ENCODE assay signal across 30 cellular contexts in the genomic region with DNA sequence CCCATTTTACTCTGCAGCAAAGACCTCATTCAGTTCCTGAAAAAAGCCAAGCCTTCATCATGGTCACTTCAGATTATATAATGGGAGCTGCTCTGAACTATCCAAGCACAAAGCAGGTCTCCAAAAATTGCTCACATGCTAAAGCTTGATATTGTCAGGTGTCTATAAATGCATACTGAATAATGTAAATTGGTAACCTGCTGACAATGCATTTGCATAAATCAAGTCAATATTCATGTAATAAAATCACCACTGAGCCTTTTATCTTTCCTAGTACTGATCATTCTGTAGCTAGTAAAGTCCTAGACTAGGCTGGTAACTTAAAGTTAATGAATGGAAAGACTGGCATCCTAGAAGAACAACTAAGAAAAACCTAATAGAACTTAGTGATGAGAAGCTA.
"Had no signal": no experiment of that assay in that cellular context is flagged by ENCODE, and none has a peak within 500 bp of the region (broad histone marks: within the 10 kb centered on the region; RNA-seq: fewer than 3 reads in every experiment).

No MANE protein-coding gene starts in this region.

- H3K9me3 ChIP-seq: ascending aorta had no signal

- H3K36me3 ChIP-seq: ascending aorta, cardiac muscle cell, WERI-Rb-1 had no signal

- H3K27ac ChIP-seq: ascending aorta, cardiac muscle cell, WERI-Rb-1 had no signal

- ATAC-seq: activated CD8-positive, alpha-beta memory T cell treated with anti-CD3 and anti-CD28 coated beads, Interleukin-2, amount 10 ng/mL, durations not matched to agents 7 days and 5 days; activated CD8-positive, alpha-beta T cell treated with anti-CD3 and anti-CD28 coated beads, Interleukin-2, amount 10 ng/mL, durations not matched to agents 7 days and 5 days; activated naive CD8-positive, alpha-beta T cell treated with anti-CD3 and anti-CD28 coated beads, Interleukin-2, amount 50 U/mL, for 24 hours; WTC11 had no signal

- H3K4me1 ChIP-seq: ascending aorta had no signal

- H3K4me3 ChIP-seq: ascending aorta, cardiac muscle cell had no signal

- DNase-seq: activated CD4-positive, alpha-beta memory T cell treated with anti-CD3 and anti-CD28 coated beads, Interleukin-2, amount 10 ng/mL, durations not matched to agents 7 days and 5 days; activated CD4-positive, alpha-beta T cell treated with anti-CD3 and anti-CD28 coated beads for 4 hours; activated CD4-positive, alpha-beta T cell treated with anti-CD3 and anti-CD28 coated beads, Interleukin-2, amount 10 ng/mL, durations not matched to agents 24 days and 14 days; activated CD4-positive, alpha-beta T cell treated with anti-CD3 and anti-CD28 coated beads, Interleukin-2, amount 50 U/mL, for 1 hour; activated CD4-positive, alpha-beta T cell treated with anti-CD3 and anti-CD28 coated beads, Interleukin-2, amount 50 U/mL, for 4 hours; activated CD4-positive, CD25-positive, alpha-beta regulatory T cell; activated CD4-positive, CD25-positive, alpha-beta regulatory T cell treated with anti-CD3 and anti-CD28 coated beads, Interleukin-2, amount 50 U/mL, for 72 hours; activated CD8-positive, alpha-beta memory T cell treated with anti-CD3 and anti-CD28 coated beads for 24 hours; activated CD8-positive, alpha-beta memory T cell treated with anti-CD3 and anti-CD28 coated beads, Interleukin-2, amount 10 ng/mL, durations not matched to agents 7 days and 5 days; activated CD8-positive, alpha-beta memory T cell treated with anti-CD3 and anti-CD28 coated beads, Interleukin-2, amount 50 U/mL, for 48 hours; activated CD8-positive, alpha-beta T cell treated with anti-CD3 and anti-CD28 coated beads, Interleukin-2, amount 10 ng/mL, durations not matched to agents 7 days and 5 days; activated effector memory CD4-positive, alpha-beta T cell treated with Interleukin-2 at 50 U/mL for 16 hours; activated gamma-delta T cell; activated naive CD4-positive, alpha-beta T cell treated with anti-CD3 and anti-CD28 coated beads, Interleukin-2, amount 10 ng/mL, durations not matched to agents 7 days and 5 days; activated naive CD4-positive, alpha-beta T cell treated with Interleukin-2 at 50 U/mL for 16 hours; activated naive CD8-positive, alpha-beta T cell treated with anti-CD3 and anti-CD28 coated beads, Interleukin-2, amount 10 ng/mL, durations not matched to agents 7 days and 5 days; activated naive CD8-positive, alpha-beta T cell treated with anti-CD3 and anti-CD28 coated beads, Interleukin-2, amount 50 U/mL, for 24 hours; activated T-cell treated with anti-CD3 and anti-CD28 coated beads, Interleukin-2, amount 50 U/mL, for 24 hours; activated T-cell treated with anti-CD3 and anti-CD28 coated beads, Interleukin-2, amount 50 U/mL, for 48 hours; amygdala; anterior cingulate cortex; caudate nucleus; cerebellar nuclear complex; T-helper 2 cell; T-helper 9 cell; WERI-Rb-1 had no signal

- FAIRE-seq: bronchial epithelial cell had no signal

- H3K27me3 ChIP-seq: ascending aorta, cardiac muscle cell had no signal
